In genomic region chr12:11650279-11650696, GRCh38 we compare ENCODE assay signal across 8 cellular contexts. TPM values are rescaled to one million over a fixed set of nuclear protein-coding genes. Genes with fewer than 3 reads are reported as not detected.
DNase-seq lines count a peak whose midpoint lies in the region; ATAC-seq, FAIRE-seq and TF ChIP-seq lines count a peak whose summit lies in the region.

No MANE protein-coding gene starts in this region.

- no peaks in the 10 kb centered on the region for H4K20me1 ChIP-seq in H1 (replicated peaks in 1 of 2; ENCODE audit: control insufficient read depth in 1 of 2, insufficient read depth in 2 of 2, low read length in 2 of 2)

- 0 out of 2 replicates have a peak overlapping the region, but pooled peaks have one; percentile 49 for H2BK5ac ChIP-seq in H1 (ENCODE audit: low read depth, low read length)

- peak overlapping the region; percentile 74 to 94 (median 86) for H3K4me3 ChIP-seq in Peyer's patch
- H3K4me3 ChIP-seq in H1 (ENCODE audit: extremely low read depth in 1 of 4, insufficient read depth in 2 of 4, low read depth in 3 of 4, low read length in 4 of 4) = peak overlapping the region; percentile 76 to 98 (median 82)

- ATAC-seq in GM18520 (IDR thresholded peaks at IDR 0.05; ENCODE audit: unreplicated experiment) (no peak), HG02870 (IDR thresholded peaks at IDR 0.05; ENCODE audit: unreplicated experiment) (no peak)

- 3% methylated on average over 16 of the region's 17 CpGs; no CpG with 5 or more reads in 1 of the 2 experiments for WGBS in H1 (ENCODE audit: extremely low coverage in 1 of 2, insufficient coverage in 1 of 2, insufficient read length in 1 of 2, insufficient replicate concordance in 2 of 2, low coverage in 1 of 2, low lambda C conversion rate in 2 of 2, missing lambda C conversion rate in 1 of 2), 2 experiments

- no peak overlapping the region for H2BK12ac ChIP-seq in H1 (ENCODE audit: low read depth, low read length)

- H2BK20ac ChIP-seq in H1 (ENCODE audit: low read length) = no peak overlapping the region

- TF ChIP-seq POLR2A in Peyer's patch (IDR thresholded peaks at IDR 0.05) (no peak), H1 (IDR thresholded peaks at IDR 0.05; ENCODE audit: control extremely low read depth in 1 of 2, low read depth in 2 of 2, low read length in 2 of 2) (no peak)

- DNase-seq in Peyer's patch (peak in 2 of 3 donors; percentile 71 to 83), H1 (ENCODE audit: low read depth in 1 of 2, low spot score in 2 of 2) (no peak), osteocyte (ENCODE audit: extremely low spot score, unreplicated experiment) (no peak), OCI-M1 (lab: John Stamatoyannopoulos, UW) (no peak), SKM-1 treated with dmso at 0.1 percent for 144 hours (lab: John Stamatoyannopoulos, UW; ENCODE audit: unreplicated experiment) (no peak)

- H3K56ac ChIP-seq in H1 (replicated peaks; ENCODE audit: insufficient read length, low read depth, low read length) = no peak overlapping the region

- no peaks in the 10 kb centered on the region for H3K9me3 Mint-ChIP-seq in osteocyte (ENCODE audit: unreplicated experiment)

- H3K9me3 ChIP-seq in ES-I3 (ENCODE audit: control insufficient read depth, insufficient read depth, low read length) = no peaks in the 10 kb centered on the region
- H3K9me3 ChIP-seq in Peyer's patch = no peaks in the 10 kb centered on the region
- H3K9me3 ChIP-seq in H1 (ENCODE audit: insufficient read depth in 2 of 2, low read depth in 1 of 2, low read length in 1 of 2) = no peaks in the 10 kb centered on the region

- H3K27me3 Mint-ChIP-seq in osteocyte (ENCODE audit: unreplicated experiment) = no peaks in the 10 kb centered on the region

- H3K4me1 ChIP-seq in ES-I3 (ENCODE audit: insufficient read depth, low read length) = peaks cover 19% of the 10 kb centered on the region
- peaks cover 0 to 14% (median 11%) of the 10 kb centered on the region in 4 donors for H3K4me1 ChIP-seq in Peyer's patch
- peaks cover 3 to 18% (median 10%) of the 10 kb centered on the region in 4 experiments for H3K4me1 ChIP-seq in H1 (replicated peaks in 1 of 4; ENCODE audit: control insufficient read depth in 3 of 4, insufficient read depth in 4 of 4, low read length in 3 of 4)

- peak overlapping the region; percentile 83; the same call in 1 of the 2 replicates for H3K18ac ChIP-seq in H1 (ENCODE audit: extremely low read depth, low read length)

- H4K5ac ChIP-seq in H1 (ENCODE audit: insufficient read length, low read depth, low read length) = no peak overlapping the region

- H4K91ac ChIP-seq in H1 (replicated peaks; ENCODE audit: insufficient read length, low read length) = no peak overlapping the region

- H4K8ac ChIP-seq in H1 (ENCODE audit: extremely low read depth, insufficient read depth, low read length) = no peak overlapping the region; the same call in 1 of the 2 replicates

- TF ChIP-seq CTCF in Peyer's patch (IDR thresholded peaks at IDR 0.05) (no peak), H1 (IDR thresholded peaks at IDR 0.05; ENCODE audit: control extremely low read depth in 1 of 3, insufficient read depth in 1 of 3, low read depth in 1 of 3, low read length in 3 of 3) (no peak), osteocyte (IDR thresholded peaks at IDR 0.05) (no peak)

- H3K36me3 Mint-ChIP-seq in osteocyte (ENCODE audit: unreplicated experiment) = no peaks in the 10 kb centered on the region

- FAIRE-seq in H1 (lab: Jason Lieb, UNC) = no peak

- H2BK120ac ChIP-seq in H1 (replicated peaks; ENCODE audit: low read depth, low read length) = no peak overlapping the region

- TF ChIP-seq RAD21 in H1 (IDR thresholded peaks at IDR 0.05 in 1 of 2, conservative IDR thresholded peaks at IDR 0.05 in 1 of 2; ENCODE audit: low read depth in 2 of 2, low read length in 2 of 2) = no peak

- CTCF ChIA-PET in H1 (lab: Charles Lee; ENCODE audit: partially characterized antibody) = interaction anchor here (1.1 kb wide), 1 partner anchor 92 kb away, joined by 3 read pairs; no protein-coding TSS in a partner anchor

- peak overlapping the region; percentile 90 for H3K4me3 Mint-ChIP-seq in osteocyte (ENCODE audit: unreplicated experiment)

- no peak overlapping the region for H3K23ac ChIP-seq in H1 (ENCODE audit: insufficient read length)

- H3K9ac ChIP-seq in ES-I3 (ENCODE audit: low read depth, low read length) = peak overlapping the region; percentile 92
- H3K9ac ChIP-seq in H1 (replicated peaks in 1 of 4; ENCODE audit: extremely low read depth in 1 of 4, low read depth in 3 of 4, low read length in 3 of 4) = peak overlapping the region in 2 of 4 experiments; percentile 65 to 82; a peak in 2 of 7 replicates

- POLR2A ChIA-PET in H1 (lab: Charles Lee; ENCODE audit: partially characterized antibody) = interaction anchor here (0.6 to 2.3 kb wide), 9 partner anchors 8 to 360 kb away, joined by 3 to 9 read pairs (median 3); no protein-coding TSS in a partner anchor

- H3K36me3 ChIP-seq in ES-I3 (ENCODE audit: insufficient read depth, low read length) (no peaks in the 10 kb centered on the region), Peyer's patch (no peaks in the 10 kb centered on the region), H1 (ENCODE audit: control insufficient read depth in 2 of 4, insufficient read depth in 4 of 4, low read length in 3 of 4) (no peaks in the 10 kb centered on the region)

- no peak overlapping the region for H3K14ac ChIP-seq in H1 (ENCODE audit: insufficient read length)

- H3K27ac ChIP-seq in Peyer's patch (peak overlapping the region; percentile 92 to 99 (median 96)), H1 (ENCODE audit: low read depth, low read length) (no peak overlapping the region)

- peaks cover 6% of the 10 kb centered on the region for H3K23me2 ChIP-seq in H1 (ENCODE audit: low read depth, low read length)

- no peak overlapping the region for H3K4ac ChIP-seq in H1 (replicated peaks; ENCODE audit: insufficient read length, low read depth, low read length)

- no peak overlapping the region for H2BK15ac ChIP-seq in H1 (ENCODE audit: low read length)

- no peak for TF ChIP-seq EP300 in H1 (IDR thresholded peaks at IDR 0.05; ENCODE audit: borderline replicate concordance in 1 of 2, low read depth in 2 of 2, low read length in 2 of 2)

- H3K4me1 Mint-ChIP-seq in osteocyte (ENCODE audit: unreplicated experiment) = peaks cover 29% of the 10 kb centered on the region

- peaks cover 8% of the 10 kb centered on the region for H3K79me1 ChIP-seq in H1 (ENCODE audit: low read depth, low read length)

- H2AFZ ChIP-seq in H1 (ENCODE audit: low read length) = peak overlapping the region; percentile 90; the same call in 1 of the 2 replicates

- H3K27me3 ChIP-seq in Peyer's patch (no peaks in the 10 kb centered on the region), H1 (replicated peaks in 1 of 4; ENCODE audit: control insufficient read depth in 3 of 4, extremely low read depth in 1 of 4, insufficient read depth in 3 of 4, low read length in 3 of 4) (no peaks in the 10 kb centered on the region)

- H3K79me2 ChIP-seq in H1 (ENCODE audit: control insufficient read depth in 1 of 2, insufficient read depth in 2 of 2, low read length in 2 of 2) = peaks cover 14 to 50% of the 10 kb centered on the region in 2 experiments

- no peak overlapping the region for H2AK5ac ChIP-seq in H1 (ENCODE audit: low read depth, low read length)

- H3K4me2 ChIP-seq in H1 (ENCODE audit: insufficient read depth in 1 of 2, low read depth in 2 of 2, low read length in 2 of 2) = peak overlapping the region; percentile 81 to 83

- peak overlapping the region; percentile 95 for H3K27ac Mint-ChIP-seq in osteocyte (ENCODE audit: unreplicated experiment)

TF ChIP-seq in H1, 55 proteins besides CTCF, POLR2A, EP300 and RAD21:
- TF ChIP-seq RFX5 (IDR thresholded peaks at IDR 0.05; ENCODE audit: borderline replicate concordance, low read depth, low read length) (no peak), CHD2 (IDR thresholded peaks at IDR 0.05; ENCODE audit: low read length) (no peak), POLR2AphosphoS5 (IDR thresholded peaks at IDR 0.05; ENCODE audit: low read depth, low read length) (no peak), TBP (IDR thresholded peaks at IDR 0.05; ENCODE audit: low read depth, low read length) (no peak), KDM1A (IDR thresholded peaks at IDR 0.05; ENCODE audit: borderline replicate concordance, low read length) (no peak), JUND (IDR thresholded peaks at IDR 0.05; ENCODE audit: low read length) (no peak), SIRT6 (IDR thresholded peaks at IDR 0.05; ENCODE audit: low read length) (no peak), CBX8 (IDR thresholded peaks at IDR 0.05; ENCODE audit: borderline replicate concordance, low read depth, low read length) (no peak)
- TF ChIP-seq, protein P1, sequence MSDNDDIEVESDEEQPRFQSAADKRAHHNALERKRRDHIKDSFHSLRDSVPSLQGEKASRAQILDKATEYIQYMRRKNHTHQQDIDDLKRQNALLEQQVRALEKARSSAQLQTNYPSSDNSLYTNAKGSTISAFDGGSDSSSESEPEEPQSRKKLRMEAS (IDR thresholded peaks at IDR 0.05) = no peak
TF ChIP-seq in H1: peak in this region for 0.

RNA-seq across cellular contexts. Expression of gene ETV6, which starts 0.8 kb away (rescaled TPM):
- total RNA-seq in Peyer's patch (10 to 100 TPM; 35.4 to 49.5 (median 42.2) TPM), osteocyte (24.4 and 29.4 TPM in 2 replicates)
- 23.9 and 24.6 TPM in 2 replicates for total RNA-seq in H1 (2021; fragmentation: NEBNext Ultra II Directional; extraction: Animal tissue kit (Norgen Biotek cat#: 25700))
- 4.7 and 5.5 TPM in 2 replicates for polyA plus RNA-seq in H1 (2011; rRNA removed)
- polyA plus RNA-seq in H1 (2011; cell fraction: cytosol; rRNA removed) = 4.5 TPM
- polyA plus RNA-seq in H1 (2011; cell fraction: nucleus; rRNA removed) = 7.4 TPM
- polyA plus RNA-seq in H1 (2012, experiment 1 of 2) = 6.5 to 9.8 TPM (median 8.0 TPM) in 4 replicates
- 2.1 TPM for polyA plus RNA-seq in H1 (2012, experiment 2 of 2)
- polyA plus RNA-seq in H1 (2013, experiment 1 of 2) = 14.5 TPM
- 14.1 TPM for polyA plus RNA-seq in H1 (2013, experiment 2 of 2)
- polyA minus RNA-seq in H1 (2011; rRNA and poly(A)+ RNA removed) = 14.5 and 14.8 TPM in 2 replicates
- 9.9 TPM for polyA minus RNA-seq in H1 (2011; cell fraction: cytosol; rRNA and poly(A)+ RNA removed)
- polyA minus RNA-seq in H1 (2011; cell fraction: nucleus; rRNA and poly(A)+ RNA removed) = 22.1 TPM

Comparison
In these comparisons a context has a peak if more than half of its experiments do, and no peak if none do; other contexts are left out.
1. DNase-seq: peak in Peyer's patch (2 of 3); none in H1 (0 of 2), osteocyte (single experiment), OCI-M1 (single experiment) and SKM-1 treated with dmso at 0.1 percent for 144 hours (single experiment).